ENCODE assay signal across 9 cellular contexts in the genomic region with DNA sequence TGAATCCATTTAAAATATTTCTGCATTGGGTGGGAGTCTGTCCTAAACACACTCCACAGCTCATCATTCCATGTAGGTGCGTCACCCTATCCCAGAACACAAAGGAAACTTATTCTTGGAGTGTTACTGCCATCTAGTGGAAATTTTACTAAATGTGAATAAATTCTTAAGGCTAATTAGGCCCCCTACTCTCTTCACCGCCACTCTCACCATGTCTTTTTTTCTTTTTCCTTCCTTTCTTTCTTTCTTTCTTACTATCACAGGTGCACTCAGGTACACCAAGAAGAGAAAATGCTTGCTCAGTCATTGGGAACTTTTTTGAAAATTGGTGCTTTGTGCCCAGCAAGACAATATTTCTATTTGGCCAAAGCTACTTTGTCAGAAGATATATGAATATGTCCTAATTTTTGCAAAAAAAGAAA. TPM values are rescaled to one million over a fixed set of nuclear protein-coding genes. Genes with fewer than 3 reads are reported as not detected.
A peak's percentile ranks its signal among the peaks of the same experiment; 100 is the strongest.
DNase-seq lines count a peak whose midpoint lies in the region; ATAC-seq, FAIRE-seq and TF ChIP-seq lines count a peak whose summit lies in the region.
"Had no signal": no experiment of that assay in that cellular context is flagged by ENCODE, and none has a peak within 500 bp of the region (broad histone marks: within the 10 kb centered on the region; RNA-seq: fewer than 3 reads in every experiment).

No MANE protein-coding gene starts in this region.

- no peaks in the 10 kb centered on the region for H3K27me3 Mint-ChIP-seq in activated CD4-positive, alpha-beta T cell treated with anti-CD3 and anti-CD28 coated beads, Interleukin-2, amount 10 ng/mL, durations not matched to agents 24 days and 14 days
- H3K27me3 Mint-ChIP-seq: stimulated activated naive CD8-positive, alpha-beta T cell treated with anti-CD3 and anti-CD28 coated beads, Interleukin-15, Interleukin-2, amounts not matched to agents 100 ng/mL and 50 ng/mL, for 24 hours had no signal

- H3K4me3 ChIP-seq in Panc1 (ENCODE audit: low read depth in 2 of 2, low read length in 2 of 2) (no peak overlapping the region), mesenchymal stem cell (ENCODE audit: insufficient read depth in 1 of 2, low read depth in 1 of 2, low read length in 2 of 2) (no peak overlapping the region)

- H3K27ac Mint-ChIP-seq in activated CD4-positive, alpha-beta T cell treated with anti-CD3 and anti-CD28 coated beads, Interleukin-2, amount 10 ng/mL, durations not matched to agents 24 days and 14 days, result no peak overlapping the region
- H3K27ac Mint-ChIP-seq: stimulated activated naive CD8-positive, alpha-beta T cell treated with anti-CD3 and anti-CD28 coated beads, Interleukin-15, Interleukin-2, amounts not matched to agents 100 ng/mL and 50 ng/mL, for 24 hours had no signal

- no peak overlapping the region for H3K14ac ChIP-seq in mesenchymal stem cell (ENCODE audit: low read length in 2 of 2)

- H3K9me3 ChIP-seq in Panc1 (ENCODE audit: control insufficient read depth, insufficient read depth, low read depth, low read length) (no peaks in the 10 kb centered on the region), mesenchymal stem cell (ENCODE audit: control insufficient read depth, low read length) (no peaks in the 10 kb centered on the region)

- no CpG with 5 or more reads among the region's 2 CpGs for WGBS in mesenchymal stem cell

- no peaks in the 10 kb centered on the region for H3K79me1 ChIP-seq in mesenchymal stem cell (replicated peaks; ENCODE audit: low read length, poor library complexity, severe bottlenecking)

- no peak overlapping the region for H3K4me2 ChIP-seq in mesenchymal stem cell (ENCODE audit: low read length, poor library complexity, severe bottlenecking)

- H3K36me3 Mint-ChIP-seq in activated CD4-positive, alpha-beta T cell treated with anti-CD3 and anti-CD28 coated beads, Interleukin-2, amount 10 ng/mL, durations not matched to agents 24 days and 14 days (ENCODE audit: low read depth), result peaks cover 25% of the 10 kb centered on the region

- peaks cover 45% of the 10 kb centered on the region for H3K4me1 Mint-ChIP-seq in activated CD4-positive, alpha-beta T cell treated with anti-CD3 and anti-CD28 coated beads, Interleukin-2, amount 10 ng/mL, durations not matched to agents 24 days and 14 days

- H3K4ac ChIP-seq in mesenchymal stem cell (ENCODE audit: low read depth in 1 of 2, low read length in 2 of 2), result no peak overlapping the region

- peak; percentile 62 for DNase-seq in activated CD4-positive, alpha-beta T cell treated with anti-CD3 and anti-CD28 coated beads, Interleukin-2, amount 10 ng/mL, durations not matched to agents 24 days and 14 days
- no peak for DNase-seq in activated CD4-positive, alpha-beta T cell treated with anti-CD3 and anti-CD28 coated beads for 1 hour
- DNase-seq in KG1 (lab: John Stamatoyannopoulos, UW) (peak; percentile 71), Panc1 (ENCODE audit: low read depth, low spot score) (peak; percentile 45), mesenchymal stem cell (peak; percentile 86)

- POLR2A ChIA-PET in Panc1 (lab: Charles Lee), result no interaction called here

- peaks cover 4% of the 10 kb centered on the region for H3K9me3 Mint-ChIP-seq in activated CD4-positive, alpha-beta T cell treated with anti-CD3 and anti-CD28 coated beads, Interleukin-2, amount 10 ng/mL, durations not matched to agents 24 days and 14 days
- H3K9me3 Mint-ChIP-seq: stimulated activated naive CD8-positive, alpha-beta T cell treated with anti-CD3 and anti-CD28 coated beads, Interleukin-15, Interleukin-2, amounts not matched to agents 100 ng/mL and 50 ng/mL, for 24 hours had no signal

- H2BK5ac ChIP-seq in mesenchymal stem cell (ENCODE audit: low read depth, low read length, poor library complexity, severe bottlenecking), result no peak overlapping the region

- H3K36me3 ChIP-seq in Panc1 (ENCODE audit: control insufficient read depth, insufficient read depth, low read length) (no peaks in the 10 kb centered on the region), mesenchymal stem cell (ENCODE audit: control insufficient read depth in 1 of 2, insufficient read depth in 2 of 2, low read depth in 1 of 2, low read length in 2 of 2) (no peaks in the 10 kb centered on the region)

- no peak overlapping the region for H3K4me3 Mint-ChIP-seq in activated CD4-positive, alpha-beta T cell treated with anti-CD3 and anti-CD28 coated beads, Interleukin-2, amount 10 ng/mL, durations not matched to agents 24 days and 14 days
- H3K4me3 Mint-ChIP-seq: stimulated activated naive CD8-positive, alpha-beta T cell treated with anti-CD3 and anti-CD28 coated beads, Interleukin-15, Interleukin-2, amounts not matched to agents 100 ng/mL and 50 ng/mL, for 24 hours had no signal

- CTCF ChIA-PET in Panc1 (lab: Charles Lee), result interaction anchor here (0.6 to 1.4 kb wide), 3 partner anchors 126 to 1267 kb away, joined by 3 to 10 read pairs (median 7); partner anchors contain the start of gene EID1

- no peak overlapping the region for H4K8ac ChIP-seq in mesenchymal stem cell (ENCODE audit: low read length)

- no TSS peak for BruUV-seq in Panc1 (replicated peaks; lab: Mats Ljungman, UMichigan)

- no peak overlapping the region for H2AK5ac ChIP-seq in mesenchymal stem cell (ENCODE audit: low read length, severe bottlenecking)

- intact Hi-C loops in activated CD4-positive, alpha-beta T cell treated with anti-CD3 and anti-CD28 coated beads, Interleukin-2, amount 10 ng/mL, durations not matched to agents 24 days and 14 days (cut with micrococcal nuclease), result loop anchor here (1.0 to 10.0 kb wide), 7 partner anchors 151 to 1791 kb away; partner anchors contain the start of genes DTWD1, FAM227B and FGF7
- intact Hi-C loops in Panc1 (cut with micrococcal nuclease; ENCODE audit: unreplicated experiment), result loop anchor here (5.0 to 10.0 kb wide), 2 partner anchors 172 to 911 kb away; no protein-coding TSS in a partner anchor

- no peak overlapping the region for H2BK15ac ChIP-seq in mesenchymal stem cell (ENCODE audit: low read depth, poor library complexity, severe bottlenecking)

- H3K27me3 ChIP-seq in Panc1 (ENCODE audit: control insufficient read depth, insufficient read depth, low read length), result no peaks in the 10 kb centered on the region
- H3K27me3 ChIP-seq in mesenchymal stem cell (ENCODE audit: control insufficient read depth in 1 of 2, insufficient read depth in 1 of 2, low read length in 2 of 2), result no peaks in the 10 kb centered on the region

- H2BK12ac ChIP-seq in mesenchymal stem cell (ENCODE audit: low read length in 2 of 2), result no peak overlapping the region

- no peak overlapping the region for H4K91ac ChIP-seq in mesenchymal stem cell (ENCODE audit: low read length)

- no peaks in the 10 kb centered on the region for H3K4me1 ChIP-seq in Panc1 (ENCODE audit: control insufficient read depth, insufficient read depth, low read length)
- no peaks in the 10 kb centered on the region for H3K4me1 ChIP-seq in mesenchymal stem cell (ENCODE audit: control insufficient read depth, insufficient read depth, low read depth, low read length)

- in situ Hi-C loops in Panc1 (cut with HindIII; ENCODE audit: low pct_unique_long_range_greater_than_20kb, low sequenced_read_pairs), result no loop called here

- H3K27ac ChIP-seq in Panc1 (ENCODE audit: low read length) (no peak overlapping the region), mesenchymal stem cell (ENCODE audit: low read length, poor library complexity, severe bottlenecking) (no peak overlapping the region)

- no peak overlapping the region for H2BK120ac ChIP-seq in mesenchymal stem cell (ENCODE audit: low read depth, low read length)

- no peak overlapping the region for H3K18ac ChIP-seq in mesenchymal stem cell (ENCODE audit: low read depth in 1 of 2, low read length in 2 of 2)

- peak; percentile 89 for ATAC-seq in Panc1
- no peak for ATAC-seq in GM21576 (IDR thresholded peaks at IDR 0.05; ENCODE audit: unreplicated experiment)
- ATAC-seq in HG02840 (IDR thresholded peaks at IDR 0.05; ENCODE audit: low FRiP score, unreplicated experiment), result no peak

- no peak overlapping the region for H3K23ac ChIP-seq in mesenchymal stem cell (ENCODE audit: low read length in 2 of 2)

- H2AFZ ChIP-seq in mesenchymal stem cell (ENCODE audit: low read depth, low read length), result no peak overlapping the region

- TF ChIP-seq CTCF in Panc1 (IDR thresholded peaks at IDR 0.05), result peak; percentile 56; the same call in 1 of the 2 replicates

- peak overlapping the region; percentile 83 for H3K9ac ChIP-seq in mesenchymal stem cell (ENCODE audit: low read length)

- peak; percentile 87 for FAIRE-seq in endometrium (lab: Jason Lieb, UNC)

RNA-seq across cellular contexts. Expression of gene ATP8B4, which starts 26.4 kb away (rescaled TPM):
- 29.9 and 38.5 TPM in 2 replicates for total RNA-seq in activated CD4-positive, alpha-beta T cell treated with anti-CD3 and anti-CD28 coated beads, Interleukin-2, amount 10 ng/mL, durations not matched to agents 24 days and 14 days
- total RNA-seq in Panc1 (2021; ENCODE audit: unreplicated experiment), result not detected
- polyA plus RNA-seq in Panc1 (2012; ENCODE audit: insufficient read length), result not detected
- 1.6 TPM for polyA plus RNA-seq in mesenchymal stem cell (2013, experiment 1 of 2)
- 2.0 TPM for polyA plus RNA-seq in mesenchymal stem cell (2013, experiment 2 of 2)

RNA-seq across cellular contexts. Expression of gene SLC27A2, which starts 36.5 kb away (rescaled TPM):
- total RNA-seq in activated CD4-positive, alpha-beta T cell treated with anti-CD3 and anti-CD28 coated beads, Interleukin-2, amount 10 ng/mL, durations not matched to agents 24 days and 14 days, result 75.4 and 76.0 TPM in 2 replicates
- total RNA-seq in Panc1 (2021; ENCODE audit: unreplicated experiment), result 0.18 TPM
- not detected for polyA plus RNA-seq in Panc1 (2012; ENCODE audit: insufficient read length)
- polyA plus RNA-seq in mesenchymal stem cell (2013, experiment 1 of 2), result not detected
- not detected for polyA plus RNA-seq in mesenchymal stem cell (2013, experiment 2 of 2)

Comparison
In these comparisons a context has a peak if more than half of its experiments do, and no peak if none do; other contexts are left out.
1. RNA of gene ATP8B4, which starts 26.4 kb away (total RNA-seq): 29.9 to 38.5 TPM in activated CD4-positive, alpha-beta T cell treated with anti-CD3 and anti-CD28 coated beads, Interleukin-2, amount 10 ng/mL, durations not matched to agents 24 days and 14 days; not detected in Panc1 (single experiment); every median in the first group is over 10 times any median in the second.
2. RNA of gene SLC27A2, which starts 36.5 kb away (total RNA-seq): 75.4 to 76.0 TPM in activated CD4-positive, alpha-beta T cell treated with anti-CD3 and anti-CD28 coated beads, Interleukin-2, amount 10 ng/mL, durations not matched to agents 24 days and 14 days; 0.18 TPM in Panc1 (single experiment); every median in the first group is over 10 times any median in the second.